ENCODE assay signal across 1 cellular context in the genomic region with DNA sequence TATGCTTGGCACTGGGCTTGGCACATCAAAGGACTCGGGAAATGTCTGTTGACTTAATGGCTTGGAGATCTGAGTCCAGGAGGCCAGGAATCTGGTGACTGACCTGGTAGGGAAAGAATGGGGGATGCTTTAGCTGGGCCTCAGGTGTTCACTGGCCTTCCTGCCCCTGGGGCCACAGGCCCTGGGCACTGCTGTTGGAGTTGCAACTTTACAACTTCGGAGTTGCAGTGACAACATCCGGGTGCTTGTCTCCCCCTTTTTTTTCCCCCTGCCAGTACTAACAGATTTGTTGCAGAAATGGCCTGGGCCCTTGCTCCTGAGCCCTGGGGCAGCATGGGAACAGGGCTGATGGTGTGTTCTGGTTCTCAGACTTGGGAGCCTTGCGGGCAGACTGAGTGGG.
TF ChIP-seq lines count a peak whose summit lies in the region.

No MANE protein-coding gene starts in this region.

TF ChIP-seq in GM12878, 131 proteins besides CTCF, POLR2A, EP300 and RAD21:
- TF ChIP-seq BRCA1 (IDR thresholded peaks at IDR 0.05; ENCODE audit: low read depth, low read length) (no peak), MTA3 (IDR thresholded peaks at IDR 0.05; ENCODE audit: borderline replicate concordance, low read length) (no peak), BCL11A (IDR thresholded peaks at IDR 0.05; ENCODE audit: low read depth, low read length) (no peak), CEBPB (IDR thresholded peaks at IDR 0.05; ENCODE audit: borderline replicate concordance in 1 of 2, low read depth in 2 of 2, low read length in 2 of 2) (no peak), SREBF1 (IDR thresholded peaks at IDR 0.05; ENCODE audit: low read length) (no peak)
